Comparison of ENCODE assay signal across 8 cellular contexts in genomic region chr5:173887610-173888472, GRCh38. TPM values are rescaled to one million over a fixed set of nuclear protein-coding genes. Genes with fewer than 3 reads are reported as not detected.
A peak's percentile ranks its signal among the peaks of the same experiment; 100 is the strongest.
DNase-seq lines count a peak whose midpoint lies in the region; ATAC-seq and TF ChIP-seq lines count a peak whose summit lies in the region.

CPEB4 (plus strand) TSS chr5:173888349; CDS start chr5:173889734, 1,385 bp downstream.

- peaks cover 10% of the 10 kb centered on the region; the same call in 1 of the 2 replicates for H3K27me3 ChIP-seq in OCI-LY3 (ENCODE audit: low read depth, low read length)

- H3K4me3 Mint-ChIP-seq in endothelial cell (ENCODE audit: unreplicated experiment), result peak within 1 kb of the TSS; percentile 96
- H3K4me3 Mint-ChIP-seq in mesothelial cell of epicardium, result peak within 1 kb of the TSS; percentile 94

- H3K27ac Mint-ChIP-seq in endothelial cell (ENCODE audit: unreplicated experiment) (peak within 1 kb of the TSS; percentile 100), mesothelial cell of epicardium (peak within 1 kb of the TSS; percentile 100)

- peak within 1 kb of the TSS; percentile 82 for H3K9ac ChIP-seq in OCI-LY3 (ENCODE audit: low read length)

- H3K27ac ChIP-seq in OCI-LY3 (ENCODE audit: low read length), result peak within 1 kb of the TSS; percentile 73

- H3K9me3 Mint-ChIP-seq in endothelial cell (ENCODE audit: unreplicated experiment), result no peaks in the 10 kb centered on the region
- H3K9me3 Mint-ChIP-seq in mesothelial cell of epicardium, result no peaks in the 10 kb centered on the region

- DNase-seq in D341Med (ENCODE audit: low spot score) (peak; percentile 94), HuH-7 (ENCODE audit: low spot score) (peak; percentile 93), endothelial cell (ENCODE audit: low spot score) (peak; percentile 94), mesothelial cell of epicardium (ENCODE audit: low spot score in 2 of 2, unreplicated experiment in 2 of 2) (peak; percentile 95 to 96)
- peak; percentile 94 for DNase-seq in activated CD8-positive, alpha-beta memory T cell treated with anti-CD3 and anti-CD28 coated beads, Interleukin-2, amount 50 U/mL, for 48 hours
- peak; percentile 94 to 95 for DNase-seq in stimulated activated CD8-positive, alpha-beta memory T cell treated with anti-CD3 and anti-CD28 coated beads, Interleukin-15, amount 100 ng/mL, for 48 hours (ENCODE audit: low read depth in 2 of 2)

- peak within 1 kb of the TSS; percentile 84 for H3K4me3 ChIP-seq in OCI-LY3 (ENCODE audit: low read length)

- H3K36me3 ChIP-seq in OCI-LY3 (replicated peaks; ENCODE audit: low read depth, low read length), result no peaks in the 10 kb centered on the region

- peaks cover 6% of the 10 kb centered on the region for H3K27me3 Mint-ChIP-seq in endothelial cell (ENCODE audit: unreplicated experiment)
- peaks cover 13% of the 10 kb centered on the region for H3K27me3 Mint-ChIP-seq in mesothelial cell of epicardium (ENCODE audit: low read depth)

- peak; percentile 93 for ATAC-seq in GM21515 (IDR thresholded peaks at IDR 0.05; ENCODE audit: unreplicated experiment)

- peaks cover 59% of the 10 kb centered on the region for H3K4me1 ChIP-seq in OCI-LY3 (ENCODE audit: low read length)

- H3K36me3 Mint-ChIP-seq in endothelial cell (ENCODE audit: low read depth, unreplicated experiment), result no peaks in the 10 kb centered on the region
- no peaks in the 10 kb centered on the region for H3K36me3 Mint-ChIP-seq in mesothelial cell of epicardium

- H3K4me1 Mint-ChIP-seq in endothelial cell (ENCODE audit: unreplicated experiment) (peaks cover 24% of the 10 kb centered on the region), mesothelial cell of epicardium (peaks cover 34% of the 10 kb centered on the region)

- H3K4me2 ChIP-seq in OCI-LY3 (ENCODE audit: low read length), result peak within 1 kb of the TSS; percentile 94

- H2AFZ ChIP-seq in OCI-LY3 (ENCODE audit: low read depth, low read length), result peak within 1 kb of the TSS; percentile 87

- TF ChIP-seq CTCF in OCI-LY3 (IDR thresholded peaks at IDR 0.05; ENCODE audit: low read depth, low read length), result no peak
- no peak for TF ChIP-seq CTCF in endothelial cell (IDR thresholded peaks at IDR 0.05; ENCODE audit: unreplicated experiment)
- no peak for TF ChIP-seq CTCF in mesothelial cell of epicardium (IDR thresholded peaks at IDR 0.05; ENCODE audit: unreplicated experiment)

- H3K79me2 ChIP-seq in OCI-LY3 (ENCODE audit: low read length), result no peaks in the 10 kb centered on the region

- H4K20me1 ChIP-seq in OCI-LY3 (ENCODE audit: insufficient read depth, low read length), result no peaks in the 10 kb centered on the region

- H3K9me3 ChIP-seq in OCI-LY3 (ENCODE audit: insufficient read depth, low read length), result no peaks in the 10 kb centered on the region

RNA-seq across cellular contexts. Expression of gene CPEB4, which starts in this region (rescaled TPM):
- 19.5 TPM for total RNA-seq in endothelial cell (ENCODE audit: unreplicated experiment)
- total RNA-seq in mesothelial cell of epicardium, result 9.5 to 15.7 TPM (median 15.3 TPM) in 3 replicates

Comparison
In these comparisons a context has a peak if more than half of its experiments do, and no peak if none do; other contexts are left out.
1. Peak in every context shown above with its lines: DNase-seq, ATAC-seq, H3K4me3 ChIP-seq and H3K27ac ChIP-seq.